In the genomic region with DNA sequence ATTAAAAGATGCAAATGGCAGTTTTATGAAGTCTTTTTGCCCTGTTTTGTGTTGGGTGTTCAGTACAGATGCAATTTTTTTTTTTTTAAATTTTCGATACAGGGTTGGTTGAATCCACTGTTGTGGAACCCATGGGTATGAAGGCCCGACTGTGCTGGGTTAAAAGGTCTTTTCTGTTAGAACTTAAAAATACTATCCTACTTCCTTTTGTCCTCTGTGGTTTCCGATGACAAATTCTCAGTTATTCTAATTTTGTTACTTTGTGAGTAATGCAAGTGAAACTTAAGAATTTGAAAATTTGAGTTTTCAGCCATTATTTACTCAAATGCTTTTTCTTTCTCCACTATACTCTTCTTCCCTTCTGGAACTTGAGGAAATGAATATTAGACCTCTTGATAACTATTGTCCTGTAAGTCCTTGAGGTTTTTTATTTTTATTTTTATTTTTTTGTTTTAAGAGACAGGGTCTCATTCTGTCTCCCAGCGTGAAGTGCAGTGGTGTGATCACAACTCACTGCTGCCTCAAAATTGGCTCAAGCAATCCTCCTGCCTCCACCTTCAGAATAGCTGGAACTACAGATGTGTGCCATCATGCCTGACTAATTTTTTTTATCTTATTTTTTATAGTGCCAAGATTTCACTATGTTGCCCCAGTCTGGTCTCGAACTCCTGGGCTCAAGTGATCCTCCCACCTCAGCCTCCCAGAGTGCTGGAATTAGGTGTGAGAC, we compare ENCODE assay signal across 9 cellular contexts.
DNase-seq lines count a peak whose midpoint lies in the region; ATAC-seq and TF ChIP-seq lines count a peak whose summit lies in the region.
"Had no signal": no experiment of that assay in that cellular context is flagged by ENCODE, and none has a peak within 500 bp of the region (broad histone marks: within the 10 kb centered on the region; RNA-seq: fewer than 3 reads in every experiment).

No MANE protein-coding gene starts in this region.

- no peak overlapping the region for H3K27ac ChIP-seq in endodermal cell (ENCODE audit: low read depth, low read length)
- H3K27ac ChIP-seq: VCaP had no signal

- ATAC-seq in GM19463 (IDR thresholded peaks at IDR 0.05; ENCODE audit: unreplicated experiment) (peak; percentile 77), HG03432 (IDR thresholded peaks at IDR 0.05; ENCODE audit: unreplicated experiment) (peak; percentile 88)
- peak; percentile 94 for ATAC-seq in activated naive CD8-positive, alpha-beta T cell treated with anti-CD3 and anti-CD28 coated beads, Interleukin-2, amount 50 U/mL, for 24 hours

- H3K4me3 Mint-ChIP-seq in activated naive CD8-positive, alpha-beta T cell treated with anti-CD3 and anti-CD28 coated beads, Interleukin-2, amount 50 U/mL, for 24 hours: peak overlapping the region; percentile 57
- H3K4me3 Mint-ChIP-seq in endodermal cell: no peak overlapping the region

- H3K9me3 ChIP-seq in endodermal cell (ENCODE audit: control insufficient read depth, low read length): no peaks in the 10 kb centered on the region

- peak overlapping the region; percentile 81 for H3K27ac Mint-ChIP-seq in activated naive CD8-positive, alpha-beta T cell treated with anti-CD3 and anti-CD28 coated beads, Interleukin-2, amount 50 U/mL, for 24 hours
- H3K27ac Mint-ChIP-seq in endodermal cell: no peak overlapping the region

- no peak for TF ChIP-seq CTCF in endodermal cell (conservative IDR thresholded peaks at IDR 0.05)

- H3K4me3 ChIP-seq in endodermal cell (ENCODE audit: low read length): no peak overlapping the region

- no peaks in the 10 kb centered on the region for H3K27me3 ChIP-seq in endodermal cell (ENCODE audit: control insufficient read depth, insufficient read depth, low read length, poor library complexity, severe bottlenecking)

- H3K36me3 ChIP-seq in endodermal cell (ENCODE audit: control insufficient read depth, insufficient read depth, low read length): no peaks in the 10 kb centered on the region

- H3K27me3 Mint-ChIP-seq in activated naive CD8-positive, alpha-beta T cell treated with anti-CD3 and anti-CD28 coated beads, Interleukin-2, amount 50 U/mL, for 24 hours: no peaks in the 10 kb centered on the region
- H3K27me3 Mint-ChIP-seq in endodermal cell (ENCODE audit: insufficient read depth): no peaks in the 10 kb centered on the region

- WGBS in endodermal cell (ENCODE audit: insufficient coverage in 1 of 2, insufficient read length in 1 of 2), 2 experiments: 96 to 100% methylated on average over 1 to 4 of the region's 5 CpGs

- DNase-seq in GM03348 (ENCODE audit: low spot score) (peak; percentile 11), UCSD-AML1 (lab: John Stamatoyannopoulos, UW; ENCODE audit: unreplicated experiment) (no peak), endodermal cell (no peak), GM19240 (ENCODE audit: insufficient read length, low spot score) (no peak), NCI-H526 treated with DMSO at 0.1 percent for 48 hours (lab: John Stamatoyannopoulos, UW) (no peak)
- DNase-seq in activated naive CD8-positive, alpha-beta T cell treated with anti-CD3 and anti-CD28 coated beads, Interleukin-2, amount 50 U/mL, for 24 hours: no peak

- peaks cover 46% of the 10 kb centered on the region for H3K36me3 Mint-ChIP-seq in activated naive CD8-positive, alpha-beta T cell treated with anti-CD3 and anti-CD28 coated beads, Interleukin-2, amount 50 U/mL, for 24 hours (ENCODE audit: low read depth)
- H3K36me3 Mint-ChIP-seq in endodermal cell (ENCODE audit: low read depth): peaks cover 14% of the 10 kb centered on the region

- H3K4me1 Mint-ChIP-seq in activated naive CD8-positive, alpha-beta T cell treated with anti-CD3 and anti-CD28 coated beads, Interleukin-2, amount 50 U/mL, for 24 hours: peaks cover 54% of the 10 kb centered on the region
- peaks cover 29% of the 10 kb centered on the region for H3K4me1 Mint-ChIP-seq in endodermal cell

- no peaks in the 10 kb centered on the region for H3K9me3 Mint-ChIP-seq in activated naive CD8-positive, alpha-beta T cell treated with anti-CD3 and anti-CD28 coated beads, Interleukin-2, amount 50 U/mL, for 24 hours
- peaks cover 5% of the 10 kb centered on the region for H3K9me3 Mint-ChIP-seq in endodermal cell

- no peak overlapping the region for H3K9ac ChIP-seq in endodermal cell (ENCODE audit: extremely low read depth, low read length, poor library complexity, severe bottlenecking)

- H3K4me1 ChIP-seq in endodermal cell (ENCODE audit: control insufficient read depth, insufficient read depth, low read length): peaks cover 18% of the 10 kb centered on the region
